8 cellular contexts compared by ENCODE assay signal in genomic region chr17:83139541-83140248, GRCh38.
DNase-seq lines count a peak whose midpoint lies in the region; ATAC-seq, FAIRE-seq and TF ChIP-seq lines count a peak whose summit lies in the region.
"Not testable (repeated sequence)": the region's sequence is repeated elsewhere in the genome, so short reads cannot be mapped to it uniquely, and the experiment has no call there.

No MANE protein-coding gene starts in this region.

- H3K36me3 Mint-ChIP-seq in chondrocyte (ENCODE audit: low read depth); natural killer cell treated with Interleukin-12 subunit alpha and Interleukin-12 subunit beta and Interleukin-15 and Interleukin-18, amount 100 ng/mL, for 72 hours; type B pancreatic cell: not testable (repeated sequence)

- not testable (repeated sequence) for H3K36me3 ChIP-seq in H7 (replicated peaks; ENCODE audit: control insufficient read depth, insufficient read depth, low read length); kidney (ENCODE audit: control insufficient read depth in 1 of 2, insufficient read depth in 2 of 2, low read length in 2 of 2); sigmoid colon

- TF ChIP-seq CTCF in chondrocyte (IDR thresholded peaks at IDR 0.05); kidney (IDR thresholded peaks at IDR 0.05; ENCODE audit: borderline replicate concordance, extremely low read depth, insufficient read depth); sigmoid colon (IDR thresholded peaks at IDR 0.05); type B pancreatic cell (conservative IDR thresholded peaks at IDR 0.05): not testable (repeated sequence)

- not testable (repeated sequence) for FAIRE-seq in kidney (lab: Jason Lieb, UNC)

- intact Hi-C loops in Right ventricle myocardium superior (cut with DNase I); kidney (cut with DNase I); sigmoid colon (cut with DNase I): not testable (repeated sequence)

- H3K27ac ChIP-seq in kidney (ENCODE audit: low read depth in 2 of 2, low read length in 2 of 2); sigmoid colon: not testable (repeated sequence)

- H3K9me3 Mint-ChIP-seq in chondrocyte (ENCODE audit: low read depth) = peaks cover 16% of the 10 kb centered on the region
- not testable (repeated sequence) for H3K9me3 Mint-ChIP-seq in natural killer cell treated with Interleukin-12 subunit alpha and Interleukin-12 subunit beta and Interleukin-15 and Interleukin-18, amount 100 ng/mL, for 72 hours; type B pancreatic cell

- not testable (repeated sequence) for H3K4me3 ChIP-seq in H7 (ENCODE audit: insufficient read depth, low read depth, low read length); kidney (ENCODE audit: low read length in 2 of 2); sigmoid colon

- H3K9me3 ChIP-seq in kidney (ENCODE audit: control insufficient read depth in 1 of 2, low read length in 2 of 2); sigmoid colon: not testable (repeated sequence)

- 87 to 92% methylated on average over 29 of the region's 31 CpGs for WGBS in sigmoid colon, 2 donors

- not testable (repeated sequence) for ATAC-seq in Right ventricle myocardium superior (ENCODE audit: poor library complexity); natural killer cell treated with Interleukin-12 subunit alpha and Interleukin-12 subunit beta and Interleukin-15 and Interleukin-18, amount 100 ng/mL, for 72 hours

- TF ChIP-seq POLR2A in sigmoid colon (IDR thresholded peaks at IDR 0.05) = not testable (repeated sequence)

- not testable (repeated sequence) for H3K27me3 ChIP-seq in H7 (ENCODE audit: control insufficient read depth, insufficient read depth, low read length); sigmoid colon

- not testable (repeated sequence) for H3K4me3 Mint-ChIP-seq in chondrocyte (ENCODE audit: unreplicated experiment); natural killer cell treated with Interleukin-12 subunit alpha and Interleukin-12 subunit beta and Interleukin-15 and Interleukin-18, amount 100 ng/mL, for 72 hours; type B pancreatic cell

- not testable (repeated sequence) for TF ChIP-seq EP300 in sigmoid colon (IDR thresholded peaks at IDR 0.05)

- H3K4me1 Mint-ChIP-seq in chondrocyte (ENCODE audit: low read depth); natural killer cell treated with Interleukin-12 subunit alpha and Interleukin-12 subunit beta and Interleukin-15 and Interleukin-18, amount 100 ng/mL, for 72 hours (ENCODE audit: low read depth in 2 of 2); type B pancreatic cell (ENCODE audit: unreplicated experiment): not testable (repeated sequence)

- not testable (repeated sequence) for H3K4me1 ChIP-seq in kidney (ENCODE audit: control insufficient read depth in 1 of 2, insufficient read depth in 1 of 2, low read depth in 1 of 2, low read length in 2 of 2); sigmoid colon

- not testable (repeated sequence) for H3K27me3 Mint-ChIP-seq in chondrocyte (ENCODE audit: low read depth); natural killer cell treated with Interleukin-12 subunit alpha and Interleukin-12 subunit beta and Interleukin-15 and Interleukin-18, amount 100 ng/mL, for 72 hours; type B pancreatic cell

- not testable (repeated sequence) for H3K9ac ChIP-seq in kidney (ENCODE audit: low read length in 2 of 2)

- not testable (repeated sequence) for H3K27ac Mint-ChIP-seq in chondrocyte (ENCODE audit: unreplicated experiment); natural killer cell treated with Interleukin-12 subunit alpha and Interleukin-12 subunit beta and Interleukin-15 and Interleukin-18, amount 100 ng/mL, for 72 hours; type B pancreatic cell

- DNase-seq in H7 (peak; percentile 14), chondrocyte (ENCODE audit: low spot score) (peak; percentile 59), Right ventricle myocardium superior (peak; percentile 25), kidney (peak; percentile 66), sigmoid colon (peak; percentile 39), type B pancreatic cell (ENCODE audit: extremely low spot score, unreplicated experiment) (peak; percentile 32)
- peak; percentile 30 for DNase-seq in activated CD8-positive, alpha-beta memory T cell treated with anti-CD3 and anti-CD28 coated beads for 24 hours
- peak; percentile 18 for DNase-seq in natural killer cell treated with Interleukin-12 subunit alpha and Interleukin-12 subunit beta and Interleukin-15 and Interleukin-18, amount 100 ng/mL, for 72 hours (ENCODE audit: low spot score)

Comparison
In these comparisons a context has a peak if more than half of its experiments do, and no peak if none do; other contexts are left out.
1. DNase-seq: peak in every context shown above with its lines; median percentile 66 in kidney; 59 in chondrocyte; 39 in sigmoid colon; 32 in type B pancreatic cell; 30 in activated CD8-positive, alpha-beta memory T cell treated with anti-CD3 and anti-CD28 coated beads for 24 hours; 25 in Right ventricle myocardium superior; 18 in natural killer cell treated with Interleukin-12 subunit alpha and Interleukin-12 subunit beta and Interleukin-15 and Interleukin-18, amount 100 ng/mL, for 72 hours; 14 in H7.